Comparison of ENCODE assay signal across 28 cellular contexts in the genomic region with DNA sequence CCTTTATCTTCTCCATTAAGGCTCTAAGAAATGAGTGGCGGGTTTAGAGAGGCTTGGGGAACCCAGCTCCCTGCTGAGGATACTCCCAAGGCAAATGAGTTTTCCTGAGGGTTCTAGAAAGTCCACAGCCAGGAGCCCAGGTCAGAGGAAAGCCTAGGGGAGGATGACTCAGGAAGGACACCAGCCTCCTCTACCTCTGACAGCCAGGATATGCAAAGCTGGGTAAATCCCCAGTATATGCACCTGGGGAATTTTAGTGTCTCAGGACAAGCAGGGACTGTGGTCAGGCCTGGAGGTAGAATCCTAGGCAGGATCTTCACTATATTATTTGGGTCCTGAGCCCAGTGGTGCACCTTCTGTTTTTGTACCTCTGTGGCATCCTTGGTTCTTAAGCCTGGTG. TPM values are rescaled to one million over a fixed set of nuclear protein-coding genes. Genes with fewer than 3 reads are reported as not detected.
DNase-seq lines count a peak whose midpoint lies in the region; ATAC-seq, FAIRE-seq and TF ChIP-seq lines count a peak whose summit lies in the region.
"Had no signal": no experiment of that assay in that cellular context is flagged by ENCODE, and none has a peak within 500 bp of the region (broad histone marks: within the 10 kb centered on the region; RNA-seq: fewer than 3 reads in every experiment).

No MANE protein-coding gene starts in this region.

- no peak for TF ChIP-seq POLR2A in GM12878 (IDR thresholded peaks at IDR 0.05; ENCODE audit: low read depth, low read length)

- H3K27ac ChIP-seq in GM12878 (ENCODE audit: control insufficient read depth, insufficient read depth) = no peak overlapping the region
- no peak overlapping the region for H3K27ac ChIP-seq in mesendoderm (ENCODE audit: low read depth, low read length)
- H3K27ac ChIP-seq: 22Rv1 had no signal

- TF ChIP-seq EP300 in GM12878 (IDR thresholded peaks at IDR 0.05; ENCODE audit: borderline replicate concordance in 1 of 2, control insufficient read depth in 1 of 2, low read depth in 2 of 2, low read length in 2 of 2) = no peak

- no peak overlapping the region for H2BK15ac ChIP-seq in mesendoderm (replicated peaks; ENCODE audit: low read depth)

- H2AFZ ChIP-seq in GM12878 (ENCODE audit: control insufficient read depth, low read depth, low read length) = no peak overlapping the region

- H3K79me1 ChIP-seq in mesendoderm (ENCODE audit: low read length) = no peaks in the 10 kb centered on the region

- TF ChIP-seq CTCF in GM12878 (IDR thresholded peaks at IDR 0.05 in 2 of 3, conservative IDR thresholded peaks at IDR 0.05 in 1 of 3; ENCODE audit: control insufficient read depth in 2 of 3, extremely low read depth in 1 of 3, insufficient read depth in 1 of 3, low read depth in 3 of 3, low read length in 3 of 3) = no peak

- intact Hi-C loops in GM12878 (cut with micrococcal nuclease; ENCODE audit: unreplicated experiment) = no loop called here

- TF ChIP-seq RAD21 in GM12878 (IDR thresholded peaks at IDR 0.05; ENCODE audit: insufficient read depth, low read depth, low read length) = no peak

- no peak overlapping the region for H3K4me3 ChIP-seq in GM12878
- H3K4me3 ChIP-seq in mesendoderm (ENCODE audit: low read length) = no peak overlapping the region
- H3K4me3 ChIP-seq: K562 had no signal

- DNase-seq in DMS53 (lab: John Stamatoyannopoulos, UW) (peak; percentile 25), DMS53 treated with DMSO at 0.1 percent for 48 hours (lab: John Stamatoyannopoulos, UW; ENCODE audit: unreplicated experiment) (no peak), GM12878 (ENCODE audit: low read depth, low spot score) (no peak), mesendoderm (peak; percentile 40), NCI-H146 (lab: John Stamatoyannopoulos, UW) (no peak)
- no peak for DNase-seq in stimulated activated CD4-positive, alpha-beta T cell treated with anti-CD3 and anti-CD28 coated beads, Interleukin-12 subunit alpha, Interleukin-12 subunit beta, amount 100 ng/mL, for 4 hours
- DNase-seq: BE2C; CD8-positive, alpha-beta memory T cell; DMS 273 treated with DMSO at 0.1 percent for 48 hours; DND-41; GOT3; HCEC 1CT; Kasumi-1; MV-4-11; NCI-H1105; NCI-H1694; NCI-H2081; NCI-H2227 treated with DMSO at 0.1 percent for 48 hours; NCI-H526 treated with DMSO at 0.1 percent for 48 hours; RPMI8226; SHP77; T-cell had no signal

- CTCF ChIA-PET in GM12878 (lab: Yijun Ruan, JAX) = interaction anchor here (1.4 kb wide), 1 partner anchor 10 kb away, joined by 4 read pairs; no protein-coding TSS in a partner anchor

- no peak overlapping the region for H4K5ac ChIP-seq in mesendoderm (ENCODE audit: low read length)

- no peak overlapping the region for H3K23ac ChIP-seq in mesendoderm (ENCODE audit: low read length)

- no peak for FAIRE-seq in GM12878 (lab: Jason Lieb, UNC)
- FAIRE-seq: HTR-8/SVneo, K562 had no signal

- H3K79me2 ChIP-seq in GM12878 (ENCODE audit: control insufficient read depth, insufficient read depth, low read length) = no peaks in the 10 kb centered on the region
- no peaks in the 10 kb centered on the region for H3K79me2 ChIP-seq in mesendoderm (ENCODE audit: control insufficient read depth, insufficient read depth, low read length)

- H3K36me3 ChIP-seq in GM12878 (ENCODE audit: control insufficient read depth in 2 of 2, insufficient read depth in 2 of 2, low read length in 1 of 2) (no peaks in the 10 kb centered on the region), mesendoderm (ENCODE audit: control insufficient read depth, insufficient read depth, low read length) (no peaks in the 10 kb centered on the region)
- H3K36me3 ChIP-seq: BE2C had no signal

- SMC1A ChIA-PET in GM12878 (lab: Charles Lee; ENCODE audit: uncharacterized antibody, unreplicated experiment) = interaction anchor here (1.3 kb wide), 1 partner anchor 25 kb away, joined by 3 read pairs; no protein-coding TSS in a partner anchor

- 44% methylated on average over 1 of the region's 1 CpG for WGBS in GM12878 (ENCODE audit: insufficient coverage, insufficient replicate concordance, low lambda C conversion rate, missing lambda C conversion rate)
- WGBS in mesendoderm (ENCODE audit: extremely low coverage, insufficient coverage, low lambda C conversion rate) = no CpG with 5 or more reads among the region's 1 CpG

- H3K9me3 ChIP-seq in GM12878 (replicated peaks; ENCODE audit: control insufficient read depth, insufficient read depth, low read length) = no peaks in the 10 kb centered on the region
- H3K9me3 ChIP-seq: BE2C had no signal

- RAD21 ChIA-PET in GM12878 (lab: Charles Lee; ENCODE audit: unreplicated experiment) = no interaction called here

- POLR2A ChIA-PET in GM12878 (lab: Charles Lee) = interaction anchor here (0.6 to 3.4 kb wide), 3 partner anchors 10 to 361 kb away, joined by 3 to 16 read pairs (median 3); no protein-coding TSS in a partner anchor

- in situ Hi-C loops in GM12878 (cut with MboI) = no loop called here

- no peak overlapping the region for H2AK5ac ChIP-seq in mesendoderm (ENCODE audit: low read length)

- peaks cover 21% of the 10 kb centered on the region for H3K4me1 ChIP-seq in GM12878 (ENCODE audit: control insufficient read depth, insufficient read depth, low read length)
- no peaks in the 10 kb centered on the region for H3K4me1 ChIP-seq in mesendoderm (ENCODE audit: control insufficient read depth, low read depth, low read length)

- H3K18ac ChIP-seq in mesendoderm (ENCODE audit: low read length) = no peak overlapping the region

- no peak overlapping the region for H4K8ac ChIP-seq in mesendoderm (ENCODE audit: low read depth, low read length)

- BruUV-seq in GM12878 (replicated peaks; lab: Mats Ljungman, UMichigan) = no TSS peak

- H3K9ac ChIP-seq in GM12878 (ENCODE audit: control insufficient read depth, insufficient read depth, low read length) = no peak overlapping the region
- no peak overlapping the region for H3K9ac ChIP-seq in mesendoderm (ENCODE audit: low read length)

- peak; percentile 64 for ATAC-seq in HG02610 (IDR thresholded peaks at IDR 0.05; ENCODE audit: unreplicated experiment)
- ATAC-seq in GM12878 = peak; percentile 64
- no peak for ATAC-seq in HG02870 (IDR thresholded peaks at IDR 0.05; ENCODE audit: unreplicated experiment)
- ATAC-seq: K562, T-cell had no signal

- no peaks in the 10 kb centered on the region for H3K27me3 ChIP-seq in GM12878 (replicated peaks in 1 of 2; ENCODE audit: control insufficient read depth in 2 of 2, insufficient read depth in 2 of 2, low read length in 1 of 2)
- H3K27me3 ChIP-seq in mesendoderm (ENCODE audit: insufficient read depth, low read length, poor library complexity) = no peaks in the 10 kb centered on the region
- H3K27me3 ChIP-seq: BE2C had no signal

- no peak overlapping the region for H3K4ac ChIP-seq in mesendoderm (ENCODE audit: low read depth, low read length)

- H3K4me2 ChIP-seq in GM12878 (ENCODE audit: control insufficient read depth, insufficient read depth) = no peak overlapping the region
- H3K4me2 ChIP-seq in mesendoderm (ENCODE audit: low read length) = no peak overlapping the region

- H2BK5ac ChIP-seq in mesendoderm (ENCODE audit: low read length) = no peak overlapping the region

- no peaks in the 10 kb centered on the region for H4K20me1 ChIP-seq in GM12878 (ENCODE audit: control insufficient read depth, insufficient read depth)

- H3K56ac ChIP-seq in mesendoderm (ENCODE audit: low read length) = no peak overlapping the region

- H2BK120ac ChIP-seq in mesendoderm (ENCODE audit: low read depth, low read length) = no peak overlapping the region

TF ChIP-seq in GM12878, 131 proteins besides CTCF, POLR2A, EP300 and RAD21 (continues in another document):
- TF ChIP-seq IKZF2 (IDR thresholded peaks at IDR 0.05) (0 out of 4 replicates have a peak, but pooled peaks of 1 of the 2 experiments have one; percentile 21), BHLHE40 (IDR thresholded peaks at IDR 0.05; ENCODE audit: borderline replicate concordance in 1 of 2, low read depth in 2 of 2, low read length in 1 of 2) (no peak), RELB (IDR thresholded peaks at IDR 0.05; ENCODE audit: low read depth) (peak; percentile 45; the same call in 1 of the 2 replicates), POU2F2 (IDR thresholded peaks at IDR 0.05; ENCODE audit: borderline replicate concordance, low read depth, low read length) (peak; percentile 77; the same call in 2 of the 3 replicates), EED (IDR thresholded peaks at IDR 0.05; ENCODE audit: low read depth) (peak; percentile 33; the same call in 1 of the 2 replicates)

RNA-seq across cellular contexts. Expression of gene WNT4, which starts 23.5 kb away (rescaled TPM):
- 0.20 and 0.21 TPM in 2 replicates for total RNA-seq in GM12878 (2013; cell fraction: nucleolus; rRNA removed)
- total RNA-seq in GM12878 (2014; rRNA removed) (under 0.01 TPM in 1 of 2 replicates, not detected in the other), GM12878 (2014; rRNA removed; fragmentation: Illumina TruSeq; extraction: Trizol) (not detected in 2 replicates), GM12878 (2021) (not detected in 2 replicates)
- polyA plus RNA-seq in GM12878 (2011; ENCODE audit: low read depth) = 0.09 TPM
- polyA plus RNA-seq in GM12878 (2011; rRNA removed) (0.01 TPM in 1 of 2 replicates, not detected in the other), GM12878 (2014; fragmentation: Illumina TruSeq; extraction: Trizol) (not detected in 2 replicates), GM12878 (2014; fragmentation: Nextera tagmentation; extraction: Ambion mirVana) (not detected), GM12878 (2014; rRNA removed) (0.27 TPM in 1 of 2 replicates, not detected in the other), GM12878 (2016; fragmentation: Nextera tagmentation; extraction: Ambion mirVana) (not detected)
- polyA plus RNA-seq in GM12878 (2011; cell fraction: cytosol; rRNA removed) = 0.03 TPM in 1 of 2 replicates, not detected in the other
- polyA plus RNA-seq in GM12878 (2011; cell fraction: nucleus; rRNA removed) = not detected in 2 replicates
- 0.15 and 0.25 TPM in 2 replicates for polyA plus RNA-seq in GM12878 (2012)
- 0.05 TPM in 1 of 2 replicates, not detected in the other for polyA minus RNA-seq in GM12878 (2011; rRNA and poly(A)+ RNA removed)
- not detected in 2 replicates for polyA minus RNA-seq in GM12878 (2011; cell fraction: cytosol; rRNA and poly(A)+ RNA removed)
- polyA minus RNA-seq in GM12878 (2011; cell fraction: nucleus; rRNA and poly(A)+ RNA removed) = not detected in 2 replicates
- polyA plus RNA-seq in mesendoderm (2013, experiment 1 of 2) = 0.08 TPM
- 0.10 TPM for polyA plus RNA-seq in mesendoderm (2013, experiment 2 of 2)
- total RNA-seq: CD8-positive, alpha-beta memory T cell; K562; T-cell had no signal
- polyA plus RNA-seq: CD14-positive monocyte had no signal

Comparison
In these comparisons a context has a peak if more than half of its experiments do, and no peak if none do; other contexts are left out.
1. DNase-seq: peak in DMS53 (single experiment) and mesendoderm (single experiment); none in DMS53 treated with DMSO at 0.1 percent for 48 hours (single experiment), GM12878 (single experiment), stimulated activated CD4-positive, alpha-beta T cell treated with anti-CD3 and anti-CD28 coated beads, Interleukin-12 subunit alpha, Interleukin-12 subunit beta, amount 100 ng/mL, for 4 hours (single experiment) and NCI-H146 (single experiment).